Comparison of ENCODE assay signal across 14 cellular contexts in the genomic region with DNA sequence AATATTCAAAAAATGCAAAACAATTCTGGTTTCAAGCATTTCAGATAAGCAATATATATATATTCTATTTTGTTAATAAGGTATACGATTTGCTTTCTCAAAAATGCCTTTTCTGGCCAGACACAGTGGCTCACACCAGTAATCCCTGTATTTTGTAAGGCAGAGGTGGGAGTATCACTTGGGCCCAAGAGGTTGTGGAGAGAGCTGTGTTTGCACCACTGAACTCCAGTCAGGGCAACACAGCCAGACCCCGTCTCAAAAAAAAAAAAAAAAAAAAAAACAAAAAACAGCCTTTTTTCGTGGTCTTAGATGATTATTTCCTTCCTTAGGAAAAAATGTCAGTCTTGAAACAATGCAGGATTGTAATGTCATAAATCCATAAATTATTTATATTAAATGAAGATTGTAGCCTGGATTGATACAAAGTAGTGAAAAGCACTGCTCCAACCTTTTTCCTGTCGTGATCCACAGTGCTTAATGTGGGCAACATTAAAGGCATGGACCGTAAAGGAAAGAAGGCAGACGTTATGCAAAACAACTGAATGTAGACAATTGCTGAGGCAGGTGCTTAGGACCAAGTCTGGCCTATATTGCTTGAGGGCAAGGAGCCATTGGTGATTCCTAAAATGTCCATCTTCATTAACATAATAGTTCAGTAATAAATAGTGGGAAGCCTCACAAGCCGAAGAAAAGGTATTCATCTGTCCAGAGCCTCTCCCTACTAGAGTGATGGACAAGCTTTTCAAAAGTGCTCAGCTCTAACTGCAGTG.
"Had no signal": no experiment of that assay in that cellular context is flagged by ENCODE, and none has a peak within 500 bp of the region (broad histone marks: within the 10 kb centered on the region; RNA-seq: fewer than 3 reads in every experiment).

No MANE protein-coding gene starts in this region.

- ATAC-seq: left lung had no signal

- H3K9me3 ChIP-seq: ascending aorta, esophagus muscularis mucosa, left lung had no signal

- H3K4me3 ChIP-seq: dorsolateral prefrontal cortex, esophagus muscularis mucosa, left lung had no signal

- H3K27ac Mint-ChIP-seq: T-helper 2 cell treated with Interferon-gamma antibody and Interleukin-4, amounts not matched to agents 5 μg/mL and 100 μg/mL, for 36 hours had no signal

- H3K9me3 Mint-ChIP-seq: naive B cell; T-helper 2 cell treated with Interferon-gamma antibody and Interleukin-4, amounts not matched to agents 5 μg/mL and 100 μg/mL, for 36 hours had no signal

- H3K4me1 ChIP-seq: parathyroid adenoma had no signal

- H3K4me3 Mint-ChIP-seq: naive B cell; T-helper 2 cell treated with Interferon-gamma antibody and Interleukin-4, amounts not matched to agents 5 μg/mL and 100 μg/mL, for 36 hours had no signal

- H3K27ac ChIP-seq: esophagus muscularis mucosa, parathyroid adenoma had no signal

- H3K27me3 ChIP-seq: ascending aorta, dorsolateral prefrontal cortex, esophagus muscularis mucosa, left lung had no signal

- H3K9ac ChIP-seq: parathyroid adenoma had no signal

- H2AFZ ChIP-seq: parathyroid adenoma had no signal

- H3K27me3 Mint-ChIP-seq: naive B cell had no signal

- DNase-seq: activated CD4-positive, alpha-beta T cell treated with anti-CD3 and anti-CD28 coated beads, Interleukin-2, amount 50 U/mL, for 1 hour; activated CD8-positive, alpha-beta memory T cell treated with anti-CD3 and anti-CD28 coated beads for 24 hours; activated naive CD4-positive, alpha-beta T cell treated with Interleukin-2 at 50 U/mL for 16 hours; dorsolateral prefrontal cortex; hypothalamus; kidney; left lung; naive B cell; stimulated activated CD4-positive, alpha-beta T cell treated with anti-CD3 and anti-CD28 coated beads, Interleukin-12 subunit alpha, Interleukin-12 subunit beta, amount 100 ng/mL, for 4 hours; stimulated activated CD4-positive, alpha-beta T cell treated with anti-CD3 and anti-CD28 coated beads, Interleukin-2, amount 100 ng/mL, for 24 hours had no signal
